Comparison of ENCODE assay signal across 15 cellular contexts in genomic region chr13:97109256-97109655, GRCh38.
DNase-seq lines count a peak whose midpoint lies in the region; ATAC-seq, FAIRE-seq and TF ChIP-seq lines count a peak whose summit lies in the region.
"Had no signal": no experiment of that assay in that cellular context is flagged by ENCODE, and none has a peak within 500 bp of the region (broad histone marks: within the 10 kb centered on the region; RNA-seq: fewer than 3 reads in every experiment).

No MANE protein-coding gene starts in this region.

- H3K27ac ChIP-seq in GM23248, result no peak overlapping the region
- H3K27ac ChIP-seq in keratinocyte (ENCODE audit: control insufficient read depth, insufficient read depth, low read length), result no peak overlapping the region
- peak overlapping the region; percentile 9 for H3K27ac ChIP-seq in subcutaneous abdominal adipose tissue (ENCODE audit: low read depth, low read length)
- H3K27ac ChIP-seq: KMS-11, SJSA1 had no signal

- no peak for TF ChIP-seq CTCF in keratinocyte (optimal IDR thresholded peaks at IDR 0.05 in 1 of 3, IDR thresholded peaks at IDR 0.05 in 1 of 3, conservative IDR thresholded peaks at IDR 0.05 in 1 of 3; ENCODE audit: extremely low read depth in 1 of 3, insufficient read depth in 2 of 3, low read length in 3 of 3)

- H3K9ac ChIP-seq in GM23248, result no peak overlapping the region; the same call in 1 of the 2 replicates
- H3K9ac ChIP-seq in adipocyte (ENCODE audit: low read length), result peak overlapping the region; percentile 3
- H3K9ac ChIP-seq in keratinocyte (ENCODE audit: control insufficient read depth, extremely low read depth, insufficient read depth, low read length), result peak overlapping the region; percentile 36
- peak overlapping the region in 2 of 5 donors; percentile 21 to 49 for H3K9ac ChIP-seq in subcutaneous abdominal adipose tissue (ENCODE audit: low read length in 5 of 5)
- H3K9ac ChIP-seq: KMS-11 had no signal

- no peaks in the 10 kb centered on the region for H3K9me3 Mint-ChIP-seq in activated CD8-positive, alpha-beta T cell treated with anti-CD3 and anti-CD28 coated beads, Interleukin-2, amount 10 ng/mL, durations not matched to agents 7 days and 5 days (ENCODE audit: insufficient read depth)
- H3K9me3 Mint-ChIP-seq: activated CD4-positive, alpha-beta T cell treated with anti-CD3 and anti-CD28 coated beads, Interleukin-2, amount 10 ng/mL, durations not matched to agents 24 days and 14 days; activated naive CD4-positive, alpha-beta T cell treated with anti-CD3 and anti-CD28 coated beads, Interleukin-2, amount 50 U/mL, for 72 hours; stimulated activated naive CD8-positive, alpha-beta T cell treated with anti-CD3 and anti-CD28 coated beads, Interleukin-15, Interleukin-2, amounts not matched to agents 100 ng/mL and 50 ng/mL, for 24 hours had no signal

- H3K36me3 ChIP-seq in GM23248 (ENCODE audit: low read depth) (no peaks in the 10 kb centered on the region), adipocyte (ENCODE audit: control insufficient read depth, insufficient read depth, low read length, severe bottlenecking) (no peaks in the 10 kb centered on the region), keratinocyte (ENCODE audit: control insufficient read depth in 2 of 2, extremely low read depth in 1 of 2, insufficient read depth in 2 of 2, low read length in 2 of 2) (no peaks in the 10 kb centered on the region), subcutaneous abdominal adipose tissue (ENCODE audit: control insufficient read depth in 5 of 5, insufficient read depth in 5 of 5, low read length in 5 of 5) (no peaks in the 10 kb centered on the region)
- H3K36me3 ChIP-seq: ovary, SJSA1 had no signal

- H3K4me1 Mint-ChIP-seq in activated CD8-positive, alpha-beta T cell treated with anti-CD3 and anti-CD28 coated beads, Interleukin-2, amount 10 ng/mL, durations not matched to agents 7 days and 5 days (ENCODE audit: low read depth), result peaks cover 10% of the 10 kb centered on the region

- H3K27ac Mint-ChIP-seq in activated CD8-positive, alpha-beta T cell treated with anti-CD3 and anti-CD28 coated beads, Interleukin-2, amount 10 ng/mL, durations not matched to agents 7 days and 5 days, result no peak overlapping the region
- H3K27ac Mint-ChIP-seq: activated CD4-positive, alpha-beta T cell treated with anti-CD3 and anti-CD28 coated beads, Interleukin-2, amount 10 ng/mL, durations not matched to agents 24 days and 14 days; activated naive CD4-positive, alpha-beta T cell treated with anti-CD3 and anti-CD28 coated beads, Interleukin-2, amount 50 U/mL, for 72 hours; stimulated activated naive CD8-positive, alpha-beta T cell treated with anti-CD3 and anti-CD28 coated beads, Interleukin-15, Interleukin-2, amounts not matched to agents 100 ng/mL and 50 ng/mL, for 24 hours had no signal

- POLR2A ChIA-PET in activated CD8-positive, alpha-beta T cell treated with anti-CD3 and anti-CD28 coated beads, Interleukin-2, amount 10 ng/mL, durations not matched to agents 7 days and 5 days (lab: Charles Lee), result interaction anchor here (1.2 kb wide), 1 partner anchor 255 kb away, joined by 4 read pairs; no protein-coding TSS in a partner anchor

- no peak for DNase-seq in GM23248
- DNase-seq in adipocyte (ENCODE audit: low read depth), result no peak
- DNase-seq in keratinocyte (ENCODE audit: low read depth, low spot score), result no peak
- no peak for DNase-seq in activated CD8-positive, alpha-beta T cell treated with anti-CD3 and anti-CD28 coated beads, Interleukin-2, amount 10 ng/mL, durations not matched to agents 7 days and 5 days

- no peaks in the 10 kb centered on the region for H3K9me3 ChIP-seq in GM23248 (ENCODE audit: low read depth)
- no peaks in the 10 kb centered on the region for H3K9me3 ChIP-seq in adipocyte (ENCODE audit: control insufficient read depth, low read length)
- H3K9me3 ChIP-seq in keratinocyte (ENCODE audit: control insufficient read depth, low read depth, low read length), result no peaks in the 10 kb centered on the region
- H3K9me3 ChIP-seq in subcutaneous abdominal adipose tissue (ENCODE audit: control insufficient read depth in 5 of 5, low read length in 5 of 5), result no peaks in the 10 kb centered on the region
- H3K9me3 ChIP-seq: mucosa of descending colon, ovary, SJSA1 had no signal

- FAIRE-seq in keratinocyte (lab: Jason Lieb, UNC), result no peak
- FAIRE-seq: endometrium had no signal

- H3K9me1 ChIP-seq in keratinocyte (ENCODE audit: control insufficient read depth, extremely low read depth, insufficient read depth, low read length), result no peaks in the 10 kb centered on the region

- no peaks in the 10 kb centered on the region for H3K36me3 Mint-ChIP-seq in activated CD8-positive, alpha-beta T cell treated with anti-CD3 and anti-CD28 coated beads, Interleukin-2, amount 10 ng/mL, durations not matched to agents 7 days and 5 days (ENCODE audit: low read depth)
- H3K36me3 Mint-ChIP-seq: activated naive CD4-positive, alpha-beta T cell treated with anti-CD3 and anti-CD28 coated beads, Interleukin-2, amount 50 U/mL, for 72 hours had no signal

- peaks cover 6% of the 10 kb centered on the region for H3K27me3 Mint-ChIP-seq in activated CD8-positive, alpha-beta T cell treated with anti-CD3 and anti-CD28 coated beads, Interleukin-2, amount 10 ng/mL, durations not matched to agents 7 days and 5 days (ENCODE audit: low read depth)

- H3F3A ChIP-seq in GM23248 (ENCODE audit: insufficient read depth), result peaks cover 16% of the 10 kb centered on the region; the same call in 1 of the 2 replicates

- H3K79me2 ChIP-seq in GM23248 (ENCODE audit: insufficient read depth) (no peaks in the 10 kb centered on the region), keratinocyte (ENCODE audit: control insufficient read depth, insufficient read depth, low read length) (no peaks in the 10 kb centered on the region)

- H3K4me3 ChIP-seq in GM23248 (peak overlapping the region; percentile 60; the same call in 1 of the 2 replicates), adipocyte (ENCODE audit: low read length) (peak overlapping the region; percentile 58), keratinocyte (ENCODE audit: control insufficient read depth in 2 of 3, extremely low read depth in 1 of 3, insufficient read depth in 2 of 3, low read depth in 1 of 3, low read length in 3 of 3) (peak overlapping the region in 1 of 3 experiments; percentile 31), subcutaneous abdominal adipose tissue (ENCODE audit: low read depth in 1 of 5, low read length in 5 of 5) (peak overlapping the region in 4 of 5 donors; percentile 43 to 54 (median 50))
- H3K4me3 ChIP-seq: mucosa of descending colon, ovary, SJSA1 had no signal

- H3K9me2 ChIP-seq in GM23248 (ENCODE audit: insufficient read depth), result 0 out of 2 replicates have a peak, but pooled peaks cover 3% of the 10 kb centered on the region

- no peak for ATAC-seq in activated CD8-positive, alpha-beta T cell treated with anti-CD3 and anti-CD28 coated beads, Interleukin-2, amount 10 ng/mL, durations not matched to agents 7 days and 5 days
- ATAC-seq in GM19463 (IDR thresholded peaks at IDR 0.05; ENCODE audit: unreplicated experiment) (no peak), esophagus mucosa (no peak)

- CTCF ChIA-PET in activated CD8-positive, alpha-beta T cell treated with anti-CD3 and anti-CD28 coated beads, Interleukin-2, amount 10 ng/mL, durations not matched to agents 7 days and 5 days (lab: Charles Lee), result interaction anchor here (1.1 to 5.6 kb wide), 18 partner anchors 8 to 319 kb away, joined by 3 to 136 read pairs (median 8); partner anchors contain the start of gene MBNL2

- in situ Hi-C loops in GM23248 (cut with MboI), result no loop called here

- H3K4me2 ChIP-seq in GM23248 (ENCODE audit: unreplicated experiment) (peak overlapping the region; percentile 77), keratinocyte (ENCODE audit: control insufficient read depth, extremely low read depth, insufficient read depth, low read depth, low read length) (peak overlapping the region; percentile 65)
- H3K4me2 ChIP-seq: KMS-11 had no signal

- no peaks in the 10 kb centered on the region for H3K27me3 ChIP-seq in GM23248 (replicated peaks; ENCODE audit: insufficient read depth)
- no peaks in the 10 kb centered on the region for H3K27me3 ChIP-seq in adipocyte (replicated peaks; ENCODE audit: control insufficient read depth, insufficient read depth, low read length)
- H3K27me3 ChIP-seq in keratinocyte (ENCODE audit: control insufficient read depth, extremely low read depth, insufficient read depth, low read length), result peaks cover 2% of the 10 kb centered on the region
- H3K27me3 ChIP-seq in subcutaneous abdominal adipose tissue (ENCODE audit: control insufficient read depth in 5 of 5, insufficient read depth in 4 of 5, low read length in 5 of 5), result no peaks in the 10 kb centered on the region
- H3K27me3 ChIP-seq: ovary, SJSA1 had no signal

- WGBS in GM23248 (ENCODE audit: low coverage in 1 of 2, low lambda C conversion rate in 2 of 2, missing lambda C conversion rate in 2 of 2), 2 experiments, result 58% methylated on average over 7 of the region's 7 CpGs

- H4K20me1 ChIP-seq in GM23248 (ENCODE audit: insufficient read depth), result no peaks in the 10 kb centered on the region
- no peaks in the 10 kb centered on the region for H4K20me1 ChIP-seq in keratinocyte (ENCODE audit: control insufficient read depth, extremely low read depth, insufficient read depth, low read length)

- H3K4me1 ChIP-seq in GM23248 (ENCODE audit: insufficient read depth), result 0 out of 2 replicates have a peak, but pooled peaks cover 5% of the 10 kb centered on the region
- H3K4me1 ChIP-seq in adipocyte (ENCODE audit: control insufficient read depth, insufficient read depth, low read length), result peaks cover 19% of the 10 kb centered on the region
- peaks cover 8% of the 10 kb centered on the region for H3K4me1 ChIP-seq in keratinocyte (ENCODE audit: control insufficient read depth, extremely low read depth, insufficient read depth, low read length)
- peaks cover 0 to 21% (median 10%) of the 10 kb centered on the region in 5 donors for H3K4me1 ChIP-seq in subcutaneous abdominal adipose tissue (ENCODE audit: control insufficient read depth in 5 of 5, insufficient read depth in 5 of 5, low read length in 5 of 5)

- dilution Hi-C loops in keratinocyte (cut with MboI; ENCODE audit: extremely low pct_ligation_motif_present, low sequenced_read_pairs), result no loop called here

- H2AFZ ChIP-seq in GM23248, result peak overlapping the region; percentile 48; the same call in 1 of the 2 replicates
- H2AFZ ChIP-seq in keratinocyte (ENCODE audit: control insufficient read depth, low read length), result no peak overlapping the region

- no peak overlapping the region for H3K4me3 Mint-ChIP-seq in activated CD8-positive, alpha-beta T cell treated with anti-CD3 and anti-CD28 coated beads, Interleukin-2, amount 10 ng/mL, durations not matched to agents 7 days and 5 days
- H3K4me3 Mint-ChIP-seq: stimulated activated naive CD8-positive, alpha-beta T cell treated with anti-CD3 and anti-CD28 coated beads, Interleukin-15, Interleukin-2, amounts not matched to agents 100 ng/mL and 50 ng/mL, for 24 hours had no signal
